Comparison of ENCODE assay signal across 23 cellular contexts in genomic region chr19:39631178-39631577, GRCh38. TPM values are rescaled to one million over a fixed set of nuclear protein-coding genes. Genes with fewer than 3 reads are reported as not detected.
"Had no signal": no experiment of that assay in that cellular context is flagged by ENCODE, and none has a peak within 500 bp of the region (broad histone marks: within the 10 kb centered on the region; RNA-seq: fewer than 3 reads in every experiment).

No MANE protein-coding gene starts in this region.

- ATAC-seq: activated CD8-positive, alpha-beta T cell treated with anti-CD3 and anti-CD28 coated beads, Interleukin-2, amount 10 ng/mL, durations not matched to agents 7 days and 5 days; body of pancreas; left lung; stimulated activated naive B cell treated with anti-CD40 and anti-IgM and Interleukin-4, amounts not matched to agents 10 μg/mL and 1 μg/mL and 100 μg/mL, for 72 hours had no signal

- DNase-seq: activated CD4-positive, alpha-beta T cell treated with anti-CD3 and anti-CD28 coated beads, Interleukin-2, amount 10 ng/mL, durations not matched to agents 24 days and 14 days; activated CD8-positive, alpha-beta T cell treated with anti-CD3 and anti-CD28 coated beads, Interleukin-2, amount 10 ng/mL, durations not matched to agents 7 days and 5 days; activated naive CD4-positive, alpha-beta T cell treated with Interleukin-2 at 50 U/mL for 16 hours; activated T-cell treated with anti-CD3 and anti-CD28 coated beads, Interleukin-2, amount 50 U/mL, for 24 hours; body of pancreas; central memory CD4-positive, alpha-beta T cell; colonic mucosa; erythroblast; hypothalamus; kidney; left lung; occipital lobe; posterior cingulate gyrus; retina; spleen; stimulated activated naive B cell treated with anti-CD40 and anti-IgM and Interleukin-4, amounts not matched to agents 10 μg/mL and 1 μg/mL and 100 μg/mL, for 72 hours; T-helper 9 cell had no signal

- H3K9me3 ChIP-seq: body of pancreas, colonic mucosa, left lung, spleen had no signal

- H3K4me1 ChIP-seq: body of pancreas, colonic mucosa, left lung, spleen had no signal

- H3K27ac ChIP-seq: body of pancreas, colonic mucosa, left lung, spleen had no signal

- H3K36me3 ChIP-seq: colonic mucosa, left lung, spleen had no signal

- H3K4me3 ChIP-seq: body of pancreas, colonic mucosa, left lung, spleen had no signal

RNA-seq across cellular contexts. Expression of gene LGALS16, which starts 24.5 kb away (rescaled TPM):
- total RNA-seq: activated CD4-positive, alpha-beta T cell treated with anti-CD3 and anti-CD28 coated beads, Interleukin-2, amount 10 ng/mL, durations not matched to agents 24 days and 14 days; activated CD8-positive, alpha-beta T cell treated with anti-CD3 and anti-CD28 coated beads, Interleukin-2, amount 10 ng/mL, durations not matched to agents 7 days and 5 days; activated T-helper 2 cell treated with anti-CD3 and anti-CD28 coated beads, Interferon-gamma antibody, Interleukin-2, Interleukin-4, amounts not matched to agents 10 μg/mL and 5 μg/mL and 100 μg/mL, durations not matched to agents 14 hours and 24 hours and 36 hours; body of pancreas; colonic mucosa; frontal cortex; kidney; left lung; lung microvascular endothelial cell; mononuclear cell; occipital lobe; spleen; ureter had no signal
- polyA plus RNA-seq: neural cell, spleen had no signal

RNA-seq across cellular contexts. Expression of gene LGALS13, which starts 28.9 kb away (rescaled TPM):
- total RNA-seq: activated CD4-positive, alpha-beta T cell treated with anti-CD3 and anti-CD28 coated beads, Interleukin-2, amount 10 ng/mL, durations not matched to agents 24 days and 14 days; activated CD8-positive, alpha-beta T cell treated with anti-CD3 and anti-CD28 coated beads, Interleukin-2, amount 10 ng/mL, durations not matched to agents 7 days and 5 days; activated T-helper 2 cell treated with anti-CD3 and anti-CD28 coated beads, Interferon-gamma antibody, Interleukin-2, Interleukin-4, amounts not matched to agents 10 μg/mL and 5 μg/mL and 100 μg/mL, durations not matched to agents 14 hours and 24 hours and 36 hours; body of pancreas; colonic mucosa; kidney; left lung; lung microvascular endothelial cell; mononuclear cell; occipital lobe; spleen; ureter had no signal
- polyA plus RNA-seq: neural cell, spleen had no signal
